26 cellular contexts compared by ENCODE assay signal in genomic region chr4:19838858-19839257, GRCh38.
"Had no signal": no experiment of that assay in that cellular context is flagged by ENCODE, and none has a peak within 500 bp of the region (broad histone marks: within the 10 kb centered on the region; RNA-seq: fewer than 3 reads in every experiment).

No MANE protein-coding gene starts in this region.

- DNase-seq: stimulated activated CD4-positive, alpha-beta T cell treated with anti-CD3 and anti-CD28 coated beads, Interleukin-2, amount 100 ng/mL, for 48 hours; stimulated activated CD4-positive, alpha-beta T cell treated with anti-CD3 and anti-CD28 coated beads, Interleukin-4, amount 100 ng/mL, for 1 hour; stimulated activated CD4-positive, alpha-beta T cell treated with anti-CD3 and anti-CD28 coated beads, Interleukin-4, amount 100 ng/mL, for 24 hours; stimulated activated CD4-positive, alpha-beta T cell treated with anti-CD3 and anti-CD28 coated beads, Interleukin-4, amount 100 ng/mL, for 4 hours; stimulated activated CD8-positive, alpha-beta memory T cell treated with anti-CD3 and anti-CD28 coated beads, Interleukin-4, amount 100 ng/mL, for 48 hours; stimulated activated naive B cell treated with anti-CD40 and anti-IgM and Interleukin-4, amounts not matched to agents 10 μg/mL and 1 μg/mL and 100 μg/mL, for 72 hours; stimulated activated naive CD4-positive, alpha-beta T cell; stimulated activated naive CD4-positive, alpha-beta T cell treated with Interleukin-2 at 50 U/mL for 16 hours; stimulated activated naive CD8-positive, alpha-beta T cell treated with anti-CD3 and anti-CD28 coated beads, Interleukin-15, amount 100 ng/mL, for 72 hours; stimulated activated naive CD8-positive, alpha-beta T cell treated with anti-CD3 and anti-CD28 coated beads, Interleukin-15, Interleukin-2, amounts not matched to agents 100 U/mL and 50 U/mL, for 24 hours; stomach; substantia nigra; testis; thyroid gland; tibial artery; transverse colon; trophoblast cell; upper lobe of left lung; upper lobe of right lung; uterus had no signal

- H3K27ac ChIP-seq: stomach, suprapubic skin, testis, thoracic aorta, thyroid gland, tibial artery, tibial nerve, transverse colon, upper lobe of left lung, upper lobe of right lung, uterus, vagina had no signal

- H3K27me3 ChIP-seq: stomach, suprapubic skin, testis, thyroid gland, tibial artery, tibial nerve, transverse colon, upper lobe of left lung, upper lobe of right lung, uterus, vagina had no signal

- H3K4me1 ChIP-seq: stomach, suprapubic skin, testis, thyroid gland, tibial artery, tibial nerve, transverse colon, upper lobe of left lung, upper lobe of right lung, uterus, vagina had no signal

- H3K4me3 ChIP-seq: stomach, suprapubic skin, testis, thoracic aorta, thyroid gland, tibial artery, tibial nerve, transverse colon, upper lobe of left lung, upper lobe of right lung, uterus, vagina had no signal

- H3K9me3 ChIP-seq: stomach, suprapubic skin, testis, thoracic aorta, thyroid gland, tibial artery, tibial nerve, transverse colon, upper lobe of left lung, upper lobe of right lung, uterus, vagina had no signal

- H3K36me3 ChIP-seq: stomach, suprapubic skin, thoracic aorta, thyroid gland, tibial artery, tibial nerve, transverse colon, upper lobe of left lung, upper lobe of right lung, uterus, vagina had no signal

- ATAC-seq: stimulated activated effector memory CD8-positive, alpha-beta T cell treated with anti-CD3 and anti-CD28 coated beads, Interleukin-12 subunit alpha, Interleukin-12 subunit beta, amount 100 ng/mL, for 72 hours; stimulated activated memory B cell treated with anti-CD40 and anti-IgM and Interleukin-4, amounts not matched to agents 10 μg/mL and 1 μg/mL and 100 μg/mL, for 72 hours; stimulated activated naive B cell treated with anti-CD40 and anti-IgM and Interleukin-4, amounts not matched to agents 10 μg/mL and 1 μg/mL and 100 μg/mL, for 72 hours; stimulated activated naive CD8-positive, alpha-beta T cell treated with anti-CD3 and anti-CD28 coated beads, Interleukin-15, amount 100 ng/mL, for 72 hours; stimulated activated naive CD8-positive, alpha-beta T cell treated with anti-CD3 and anti-CD28 coated beads, Interleukin-15, Interleukin-2, amounts not matched to agents 100 U/mL and 50 U/mL, for 24 hours; upper lobe of right lung had no signal
